8 cellular contexts compared by ENCODE assay signal in the genomic region with DNA sequence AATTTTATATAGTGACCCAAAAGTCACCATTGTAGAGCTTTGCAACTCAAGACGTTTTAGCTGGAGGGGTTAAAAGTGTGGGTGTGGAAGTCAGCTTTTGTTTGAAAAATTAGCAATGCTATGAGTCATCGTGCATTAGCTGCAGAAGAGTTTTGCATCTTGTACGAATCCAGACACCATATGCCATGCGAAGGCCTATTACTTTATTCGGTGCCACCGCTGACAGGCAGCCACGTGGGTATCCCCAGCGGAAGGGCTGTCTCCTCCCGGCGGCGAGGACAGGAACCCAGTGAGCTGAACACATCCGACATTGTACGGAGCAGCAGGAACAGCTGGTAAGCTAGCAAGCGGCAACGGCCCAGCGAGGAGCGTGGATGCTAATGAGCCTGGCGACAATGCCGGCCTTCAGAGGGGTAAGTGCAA.
DNase-seq lines count a peak whose midpoint lies in the region; ATAC-seq lines count a peak whose summit lies in the region.

No MANE protein-coding gene starts in this region.

- H3K36me3 ChIP-seq in MG63, result no peaks in the 10 kb centered on the region

- no peaks in the 10 kb centered on the region for H3K27me3 ChIP-seq in MG63

- no peak overlapping the region for H3K4me3 ChIP-seq in MG63

- no peaks in the 10 kb centered on the region for H3K9me3 ChIP-seq in MG63

- peak; percentile 86 for ATAC-seq in GM21786 (IDR thresholded peaks at IDR 0.05; ENCODE audit: unreplicated experiment)

- DNase-seq in GM03348 (ENCODE audit: low spot score) (peak; percentile 45), NCI-H1092 (lab: John Stamatoyannopoulos, UW) (peak; percentile 83), dermis microvascular lymphatic vessel endothelial cell (ENCODE audit: low read depth in 2 of 2) (peak; percentile 21 to 68), lung microvascular endothelial cell (ENCODE audit: low read depth in 2 of 2) (peak; percentile 65 to 87), MG63 (no peak)
- DNase-seq in activated CD4-positive, alpha-beta T cell treated with anti-CD3 and anti-CD28 coated beads for 48 hours, result peak; percentile 82
- peak; percentile 36 for DNase-seq in stimulated activated CD8-positive, alpha-beta memory T cell treated with anti-CD3 and anti-CD28 coated beads, Interleukin-4, amount 100 ng/mL, for 24 hours (ENCODE audit: low read depth)
